1 cellular context compared by ENCODE assay signal in the genomic region with DNA sequence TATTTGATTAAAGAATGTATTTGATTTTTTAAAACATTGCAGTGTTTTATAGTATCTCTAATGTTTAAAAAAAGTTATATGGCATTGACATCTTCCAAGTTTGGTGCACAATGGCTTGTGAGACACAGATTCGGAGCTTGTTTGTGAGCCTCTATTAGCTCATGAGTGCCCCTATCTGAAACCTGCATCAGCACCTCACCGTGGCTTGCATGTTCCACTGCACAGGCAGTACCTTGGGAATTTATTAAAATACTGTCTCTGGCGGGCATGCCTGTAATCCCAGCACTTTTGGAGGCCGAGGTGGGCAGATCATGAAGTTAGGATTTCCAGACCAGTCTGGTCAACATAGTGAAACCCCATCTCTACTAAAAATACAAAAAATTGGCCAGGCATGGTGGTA.
TF ChIP-seq lines count a peak whose summit lies in the region.

No MANE protein-coding gene starts in this region.

TF ChIP-seq in SK-N-SH, 30 proteins besides CTCF, POLR2A, EP300 and RAD21 (continued from another document):
- TF ChIP-seq REST (IDR thresholded peaks at IDR 0.05; ENCODE audit: low read depth, low read length), result no peak
- TF ChIP-seq, protein P1, sequence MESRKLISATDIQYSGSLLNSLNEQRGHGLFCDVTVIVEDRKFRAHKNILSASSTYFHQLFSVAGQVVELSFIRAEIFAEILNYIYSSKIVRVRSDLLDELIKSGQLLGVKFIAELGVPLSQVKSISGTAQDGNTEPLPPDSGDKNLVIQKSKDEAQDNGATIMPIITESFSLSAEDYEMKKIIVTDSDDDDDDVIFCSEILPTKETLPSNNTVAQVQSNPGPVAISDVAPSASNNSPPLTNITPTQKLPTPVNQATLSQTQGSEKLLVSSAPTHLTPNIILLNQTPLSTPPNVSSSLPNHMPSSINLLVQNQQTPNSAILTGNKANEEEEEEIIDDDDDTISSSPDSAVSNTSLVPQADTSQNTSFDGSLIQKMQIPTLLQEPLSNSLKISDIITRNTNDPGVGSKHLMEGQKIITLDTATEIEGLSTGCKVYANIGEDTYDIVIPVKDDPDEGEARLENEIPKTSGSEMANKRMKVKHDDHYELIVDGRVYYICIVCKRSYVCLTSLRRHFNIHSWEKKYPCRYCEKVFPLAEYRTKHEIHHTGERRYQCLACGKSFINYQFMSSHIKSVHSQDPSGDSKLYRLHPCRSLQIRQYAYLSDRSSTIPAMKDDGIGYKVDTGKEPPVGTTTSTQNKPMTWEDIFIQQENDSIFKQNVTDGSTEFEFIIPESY (IDR thresholded peaks at IDR 0.05; ENCODE audit: borderline replicate concordance, low read depth), result no peak
- no peak for TF ChIP-seq EZH2phosphoT487 (IDR thresholded peaks at IDR 0.05; ENCODE audit: borderline replicate concordance, low read depth)
- no peak for TF ChIP-seq JUND (IDR thresholded peaks at IDR 0.05)
- no peak for TF ChIP-seq MXI1 (IDR thresholded peaks at IDR 0.05; ENCODE audit: low read depth, low read length)
- TF ChIP-seq SMC3 (IDR thresholded peaks at IDR 0.05; ENCODE audit: low read depth, low read length), result no peak
- no peak for TF ChIP-seq ELF1 (IDR thresholded peaks at IDR 0.05)
- TF ChIP-seq FOSL2 (IDR thresholded peaks at IDR 0.05; ENCODE audit: borderline replicate concordance, low read depth), result no peak
- no peak for TF ChIP-seq YY1 (IDR thresholded peaks at IDR 0.05; ENCODE audit: low read depth)
